Comparison of ENCODE assay signal across 15 cellular contexts in the genomic region with DNA sequence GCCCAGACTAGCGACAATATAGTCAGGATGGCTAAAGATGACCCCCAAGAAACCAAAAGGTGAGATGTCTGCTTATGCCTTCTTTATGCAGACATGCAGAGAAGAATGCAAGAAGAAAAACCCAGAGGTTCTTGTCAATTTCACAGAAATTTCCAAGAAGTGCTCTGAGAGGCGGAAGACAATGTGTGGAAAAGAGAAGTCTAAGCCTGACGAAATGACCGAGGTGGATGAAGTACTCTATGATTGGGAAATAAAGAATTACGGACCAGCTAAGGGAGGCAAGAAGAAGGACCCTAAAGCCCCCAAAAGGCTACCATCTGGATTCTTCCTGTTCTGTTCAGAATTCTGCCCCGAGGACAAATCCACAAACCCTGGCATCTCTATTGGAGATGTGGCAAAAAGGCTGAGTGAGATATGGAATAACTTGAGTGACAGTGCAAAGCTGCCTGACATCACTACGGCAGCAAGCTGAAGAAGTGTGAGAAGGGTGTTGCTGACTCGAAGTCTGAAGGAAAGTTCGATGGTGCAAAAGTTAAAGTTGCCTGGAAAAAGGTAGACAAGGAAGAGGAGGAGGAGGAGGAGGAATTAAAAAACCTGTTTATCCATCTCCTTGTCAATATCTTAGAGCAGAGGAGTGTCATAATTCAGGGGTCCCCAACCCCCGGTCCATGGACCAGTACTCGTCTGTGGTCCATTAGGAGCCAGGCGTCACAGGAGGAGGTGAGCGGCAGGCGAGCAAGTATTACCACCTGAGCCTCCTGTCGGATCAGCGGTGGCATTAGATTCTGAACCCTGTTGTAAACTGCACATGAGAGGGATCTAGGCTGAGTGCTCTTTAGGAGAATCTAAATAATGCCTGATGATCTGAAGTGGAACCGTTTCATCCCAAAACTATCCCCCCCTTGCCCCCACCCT. TPM values are rescaled to one million over a fixed set of nuclear protein-coding genes. Genes with fewer than 3 reads are reported as not detected.
DNase-seq lines count a peak whose midpoint lies in the region; ATAC-seq and TF ChIP-seq lines count a peak whose summit lies in the region.
"Had no signal": no experiment of that assay in that cellular context is flagged by ENCODE, and none has a peak within 500 bp of the region (broad histone marks: within the 10 kb centered on the region; RNA-seq: fewer than 3 reads in every experiment).

No MANE protein-coding gene starts in this region.

- peak overlapping the region; percentile 76; the same call in 1 of the 2 replicates for H3K4me2 ChIP-seq in KMS-11
- H3K4me2 ChIP-seq: A549 had no signal

- peaks cover 82% of the 10 kb centered on the region for H3K4me1 ChIP-seq in KMS-11 (ENCODE audit: low read depth, poor library complexity, severe bottlenecking)
- peaks cover 24 to 46% of the 10 kb centered on the region in 2 donors for H3K4me1 ChIP-seq in naive thymus-derived CD4-positive, alpha-beta T cell (ENCODE audit: control insufficient read depth in 2 of 2, insufficient read depth in 2 of 2, low read length in 2 of 2)

- CTCF ChIA-PET in activated CD8-positive, alpha-beta T cell treated with anti-CD3 and anti-CD28 coated beads, Interleukin-2, amount 10 ng/mL, durations not matched to agents 7 days and 5 days (lab: Charles Lee): interaction anchor here (0.7 to 8.6 kb wide), 6 partner anchors 10 to 44 kb away, joined by 3 to 111 read pairs (median 50); no protein-coding TSS in a partner anchor
- CTCF ChIA-PET in naive thymus-derived CD4-positive, alpha-beta T cell (lab: Charles Lee): interaction anchor here (1.1 kb wide), 1 partner anchor 46 kb away, joined by 4 read pairs; no protein-coding TSS in a partner anchor

- peak overlapping the region; percentile 27 for H3K27ac Mint-ChIP-seq in T-helper 1 cell treated with Interleukin-12 subunit alpha and Interleukin-12 subunit beta and Interleukin-4 antibody, amounts not matched to agents 30 μg/mL and 1 μg/mL, for 36 hours
- H3K27ac Mint-ChIP-seq in activated CD8-positive, alpha-beta T cell treated with anti-CD3 and anti-CD28 coated beads, Interleukin-2, amount 10 ng/mL, durations not matched to agents 7 days and 5 days: peak overlapping the region; percentile 99
- peak overlapping the region in 7 of 9 donors; percentile 1 to 69 (median 24) for H3K27ac Mint-ChIP-seq in naive thymus-derived CD4-positive, alpha-beta T cell
- H3K27ac Mint-ChIP-seq: WTC11 had no signal

- no peak for DNase-seq in T-helper 1 cell
- no peak for DNase-seq in activated CD8-positive, alpha-beta T cell treated with anti-CD3 and anti-CD28 coated beads, Interleukin-2, amount 10 ng/mL, durations not matched to agents 7 days and 5 days
- no peak for DNase-seq in naive thymus-derived CD4-positive, alpha-beta T cell
- DNase-seq in left ventricle myocardium superior: no peak
- DNase-seq in G401 (ENCODE audit: low spot score): no peak
- DNase-seq: effector CD8-positive, alpha-beta T cell; NCI-H1048; SJCRH30; stimulated activated naive CD4-positive, alpha-beta T cell treated with Interleukin-2 at 50 U/mL for 16 hours had no signal

- in situ Hi-C loops in G401 (cut with HindIII; ENCODE audit: low sequenced_read_pairs): no loop called here

- peak overlapping the region; percentile 88 for H3K27ac ChIP-seq in KMS-11
- H3K27ac ChIP-seq in naive thymus-derived CD4-positive, alpha-beta T cell (ENCODE audit: low read depth, low read length): no peak overlapping the region
- H3K27ac ChIP-seq: SJCRH30 had no signal

- H3K9ac ChIP-seq in KMS-11: no peak overlapping the region

- intact Hi-C loops in naive thymus-derived CD4-positive, alpha-beta T cell (cut with micrococcal nuclease): loop anchor here in 1 of 2 donors (10.0 kb wide), 1 partner anchor 69 kb away; a partner anchor contains a TSS
- intact Hi-C loops in left ventricle myocardium superior (cut with micrococcal nuclease): loop anchor here (5.0 kb wide), 1 partner anchor 44 kb away; no protein-coding TSS in a partner anchor

- H3K4me3 ChIP-seq in KMS-11 (IDR thresholded peaks at IDR 0.05; ENCODE audit: insufficient read depth, low read depth, low read length): no peak overlapping the region
- H3K4me3 ChIP-seq in naive thymus-derived CD4-positive, alpha-beta T cell (ENCODE audit: low read length): no peak overlapping the region
- H3K4me3 ChIP-seq: A549, SJCRH30 had no signal

- H3K4me1 Mint-ChIP-seq in T-helper 1 cell treated with Interleukin-12 subunit alpha and Interleukin-12 subunit beta and Interleukin-4 antibody, amounts not matched to agents 30 μg/mL and 1 μg/mL, for 36 hours (ENCODE audit: low read depth): peaks cover 49% of the 10 kb centered on the region
- peaks cover 82% of the 10 kb centered on the region for H3K4me1 Mint-ChIP-seq in activated CD8-positive, alpha-beta T cell treated with anti-CD3 and anti-CD28 coated beads, Interleukin-2, amount 10 ng/mL, durations not matched to agents 7 days and 5 days (ENCODE audit: low read depth)
- H3K4me1 Mint-ChIP-seq in naive thymus-derived CD4-positive, alpha-beta T cell: peaks cover 16 to 58% (median 27%) of the 10 kb centered on the region in 7 donors
- H3K4me1 Mint-ChIP-seq: WTC11 had no signal

- no peaks in the 10 kb centered on the region for H3K27me3 ChIP-seq in KMS-11 (ENCODE audit: insufficient read depth, low read depth)
- H3K27me3 ChIP-seq in naive thymus-derived CD4-positive, alpha-beta T cell (ENCODE audit: control insufficient read depth in 2 of 2, insufficient read depth in 2 of 2, low read length in 2 of 2): no peaks in the 10 kb centered on the region

- ATAC-seq in activated CD8-positive, alpha-beta T cell treated with anti-CD3 and anti-CD28 coated beads, Interleukin-2, amount 10 ng/mL, durations not matched to agents 7 days and 5 days: no peak
- ATAC-seq in naive thymus-derived CD4-positive, alpha-beta T cell: no peak
- ATAC-seq in GM18873 (IDR thresholded peaks at IDR 0.05; ENCODE audit: low FRiP score, unreplicated experiment) (no peak), left ventricle myocardium superior (no peak)
- ATAC-seq: A549, WTC11 had no signal

- no peak overlapping the region for H2AFZ ChIP-seq in KMS-11 (ENCODE audit: low read depth)

- H3K36me3 Mint-ChIP-seq in T-helper 1 cell treated with Interleukin-12 subunit alpha and Interleukin-12 subunit beta and Interleukin-4 antibody, amounts not matched to agents 30 μg/mL and 1 μg/mL, for 36 hours (ENCODE audit: low read depth): no peaks in the 10 kb centered on the region
- H3K36me3 Mint-ChIP-seq in activated CD8-positive, alpha-beta T cell treated with anti-CD3 and anti-CD28 coated beads, Interleukin-2, amount 10 ng/mL, durations not matched to agents 7 days and 5 days (ENCODE audit: low read depth): peaks cover 32% of the 10 kb centered on the region
- H3K36me3 Mint-ChIP-seq in naive thymus-derived CD4-positive, alpha-beta T cell: peaks cover 0 to 4% (median 0%) of the 10 kb centered on the region in 5 donors
- H3K36me3 Mint-ChIP-seq: brain, WTC11 had no signal

- POLR2A ChIA-PET in activated CD8-positive, alpha-beta T cell treated with anti-CD3 and anti-CD28 coated beads, Interleukin-2, amount 10 ng/mL, durations not matched to agents 7 days and 5 days (lab: Charles Lee): no interaction called here
- POLR2A ChIA-PET in naive thymus-derived CD4-positive, alpha-beta T cell (lab: Charles Lee): no interaction called here

- H3K9me3 Mint-ChIP-seq in T-helper 1 cell treated with Interleukin-12 subunit alpha and Interleukin-12 subunit beta and Interleukin-4 antibody, amounts not matched to agents 30 μg/mL and 1 μg/mL, for 36 hours: no peaks in the 10 kb centered on the region
- H3K9me3 Mint-ChIP-seq in activated CD8-positive, alpha-beta T cell treated with anti-CD3 and anti-CD28 coated beads, Interleukin-2, amount 10 ng/mL, durations not matched to agents 7 days and 5 days (ENCODE audit: insufficient read depth): peaks cover 5% of the 10 kb centered on the region
- H3K9me3 Mint-ChIP-seq in naive thymus-derived CD4-positive, alpha-beta T cell: peaks cover 0 to 3% (median under 1%) of the 10 kb centered on the region in 11 donors
- H3K9me3 Mint-ChIP-seq: WTC11 had no signal

- no peaks in the 10 kb centered on the region for H3K36me3 ChIP-seq in KMS-11 (ENCODE audit: insufficient read depth)
- no peaks in the 10 kb centered on the region for H3K36me3 ChIP-seq in naive thymus-derived CD4-positive, alpha-beta T cell (ENCODE audit: control insufficient read depth in 2 of 3, insufficient read depth in 3 of 3, low read length in 3 of 3)
- H3K36me3 ChIP-seq: SJCRH30 had no signal

- H3K27me3 Mint-ChIP-seq in T-helper 1 cell treated with Interleukin-12 subunit alpha and Interleukin-12 subunit beta and Interleukin-4 antibody, amounts not matched to agents 30 μg/mL and 1 μg/mL, for 36 hours (ENCODE audit: low read depth): no peaks in the 10 kb centered on the region
- no peaks in the 10 kb centered on the region for H3K27me3 Mint-ChIP-seq in activated CD8-positive, alpha-beta T cell treated with anti-CD3 and anti-CD28 coated beads, Interleukin-2, amount 10 ng/mL, durations not matched to agents 7 days and 5 days (ENCODE audit: low read depth)
- peaks cover 0 to 2% (median 0%) of the 10 kb centered on the region in 5 donors for H3K27me3 Mint-ChIP-seq in naive thymus-derived CD4-positive, alpha-beta T cell

- TF ChIP-seq CTCF in KMS-11 (conservative IDR thresholded peaks at IDR 0.05; ENCODE audit: low read depth, low read length): no peak

- H3K9me3 ChIP-seq in naive thymus-derived CD4-positive, alpha-beta T cell (ENCODE audit: control insufficient read depth in 2 of 3, low read length in 3 of 3): no peaks in the 10 kb centered on the region
- H3K9me3 ChIP-seq: A549, SJCRH30 had no signal

- H3K4me3 Mint-ChIP-seq in T-helper 1 cell treated with Interleukin-12 subunit alpha and Interleukin-12 subunit beta and Interleukin-4 antibody, amounts not matched to agents 30 μg/mL and 1 μg/mL, for 36 hours: no peak overlapping the region
- no peak overlapping the region for H3K4me3 Mint-ChIP-seq in activated CD8-positive, alpha-beta T cell treated with anti-CD3 and anti-CD28 coated beads, Interleukin-2, amount 10 ng/mL, durations not matched to agents 7 days and 5 days
- H3K4me3 Mint-ChIP-seq in naive thymus-derived CD4-positive, alpha-beta T cell: peak overlapping the region in 1 of 10 donors; percentile 10
- H3K4me3 Mint-ChIP-seq: brain, WTC11 had no signal

- no peaks in the 10 kb centered on the region for H4K20me1 ChIP-seq in KMS-11 (ENCODE audit: insufficient read depth)

- no peaks in the 10 kb centered on the region for H3K79me2 ChIP-seq in KMS-11 (ENCODE audit: insufficient read depth, low read depth)

RNA-seq across cellular contexts. Expression of a gene that starts 25.1 kb away (rescaled TPM):
- total RNA-seq in activated CD8-positive, alpha-beta T cell treated with anti-CD3 and anti-CD28 coated beads, Interleukin-2, amount 10 ng/mL, durations not matched to agents 7 days and 5 days: 1 to 10 TPM; 3.3 to 3.7 TPM
- 10 to 100 TPM in 2 of 5 experiments, 1 to 10 TPM in 2, under 1 TPM in 1; 0.67 to 96.0 (median 5.0) TPM for total RNA-seq in naive thymus-derived CD4-positive, alpha-beta T cell
- polyA plus RNA-seq in naive thymus-derived CD4-positive, alpha-beta T cell: under 1 TPM; 0.07 to 0.67 TPM
- 18.6 TPM for total RNA-seq in left ventricle myocardium superior
- 4.1 and 5.5 TPM in 2 replicates for total RNA-seq in G401 (2014; rRNA removed; shearing (Covaris generic))

Comparison
In these comparisons a context has a peak if more than half of its experiments do, and no peak if none do; other contexts are left out.
1. H3K27ac Mint-ChIP-seq: peak in every context shown above with its lines; median percentile 99 in activated CD8-positive, alpha-beta T cell treated with anti-CD3 and anti-CD28 coated beads, Interleukin-2, amount 10 ng/mL, durations not matched to agents 7 days and 5 days; 27 in T-helper 1 cell treated with Interleukin-12 subunit alpha and Interleukin-12 subunit beta and Interleukin-4 antibody, amounts not matched to agents 30 μg/mL and 1 μg/mL, for 36 hours; 24 in naive thymus-derived CD4-positive, alpha-beta T cell.